ENCODE assay signal across 1 cellular context in the genomic region with DNA sequence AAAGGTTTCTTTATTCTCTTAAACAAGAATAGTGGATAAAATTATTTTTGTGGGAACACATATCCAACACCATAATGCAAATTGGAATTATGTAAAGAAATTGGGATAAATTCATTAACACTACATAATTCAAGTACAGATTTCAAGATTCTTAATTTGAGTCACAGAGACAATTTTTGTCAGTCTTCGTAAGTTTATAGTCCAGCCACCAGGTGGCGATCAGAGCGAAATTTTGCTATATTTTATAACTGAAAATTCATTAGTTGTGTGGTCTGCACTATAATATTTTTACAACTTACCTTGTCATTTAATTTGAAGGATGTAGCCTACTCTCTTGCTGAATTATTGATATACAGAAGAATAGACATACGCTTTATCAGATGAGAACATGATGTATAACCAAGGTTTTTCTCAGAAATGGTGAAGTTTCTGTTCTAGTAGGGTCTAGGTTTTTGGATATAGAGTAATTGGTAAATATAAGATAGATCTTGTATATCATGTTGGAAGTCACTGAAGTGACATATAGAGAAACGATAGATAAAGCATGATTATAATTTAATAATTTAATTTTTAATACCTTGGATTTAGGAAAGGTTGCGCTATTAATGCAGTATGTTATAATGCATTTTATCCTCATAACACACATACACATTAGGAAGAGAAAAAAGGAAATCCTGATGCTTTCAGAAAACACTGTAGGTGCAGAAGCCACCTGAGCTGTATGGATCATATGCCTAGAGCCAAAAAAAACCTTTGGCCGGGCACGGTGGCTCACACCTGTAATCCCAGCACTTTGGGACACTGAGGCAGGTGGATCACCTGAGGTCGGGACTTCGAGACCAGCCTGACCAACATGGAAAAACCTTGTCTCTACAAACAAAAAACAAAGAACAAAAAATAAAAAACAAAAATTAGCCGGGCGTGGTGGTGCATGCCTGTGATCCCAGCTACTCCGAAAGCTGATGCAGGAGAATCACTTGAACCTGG.
TF ChIP-seq lines count a peak whose summit lies in the region.

No MANE protein-coding gene starts in this region.

TF ChIP-seq in GM12878, 131 proteins besides CTCF, POLR2A, EP300 and RAD21 (continued from another document):
- TF ChIP-seq, protein P1, sequence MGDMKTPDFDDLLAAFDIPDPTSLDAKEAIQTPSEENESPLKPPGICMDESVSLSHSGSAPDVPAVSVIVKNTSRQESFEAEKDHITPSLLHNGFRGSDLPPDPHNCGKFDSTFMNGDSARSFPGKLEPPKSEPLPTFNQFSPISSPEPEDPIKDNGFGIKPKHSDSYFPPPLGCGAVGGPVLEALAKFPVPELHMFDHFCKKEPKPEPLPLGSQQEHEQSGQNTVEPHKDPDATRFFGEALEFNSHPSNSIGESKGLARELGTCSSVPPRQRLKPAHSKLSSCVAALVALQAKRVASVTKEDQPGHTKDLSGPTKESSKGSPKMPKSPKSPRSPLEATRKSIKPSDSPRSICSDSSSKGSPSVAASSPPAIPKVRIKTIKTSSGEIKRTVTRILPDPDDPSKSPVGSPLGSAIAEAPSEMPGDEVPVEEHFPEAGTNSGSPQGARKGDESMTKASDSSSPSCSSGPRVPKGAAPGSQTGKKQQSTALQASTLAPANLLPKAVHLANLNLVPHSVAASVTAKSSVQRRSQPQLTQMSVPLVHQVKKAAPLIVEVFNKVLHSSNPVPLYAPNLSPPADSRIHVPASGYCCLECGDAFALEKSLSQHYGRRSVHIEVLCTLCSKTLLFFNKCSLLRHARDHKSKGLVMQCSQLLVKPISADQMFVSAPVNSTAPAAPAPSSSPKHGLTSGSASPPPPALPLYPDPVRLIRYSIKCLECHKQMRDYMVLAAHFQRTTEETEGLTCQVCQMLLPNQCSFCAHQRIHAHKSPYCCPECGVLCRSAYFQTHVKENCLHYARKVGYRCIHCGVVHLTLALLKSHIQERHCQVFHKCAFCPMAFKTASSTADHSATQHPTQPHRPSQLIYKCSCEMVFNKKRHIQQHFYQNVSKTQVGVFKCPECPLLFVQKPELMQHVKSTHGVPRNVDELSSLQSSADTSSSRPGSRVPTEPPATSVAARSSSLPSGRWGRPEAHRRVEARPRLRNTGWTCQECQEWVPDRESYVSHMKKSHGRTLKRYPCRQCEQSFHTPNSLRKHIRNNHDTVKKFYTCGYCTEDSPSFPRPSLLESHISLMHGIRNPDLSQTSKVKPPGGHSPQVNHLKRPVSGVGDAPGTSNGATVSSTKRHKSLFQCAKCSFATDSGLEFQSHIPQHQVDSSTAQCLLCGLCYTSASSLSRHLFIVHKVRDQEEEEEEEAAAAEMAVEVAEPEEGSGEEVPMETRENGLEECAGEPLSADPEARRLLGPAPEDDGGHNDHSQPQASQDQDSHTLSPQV (IDR thresholded peaks at IDR 0.05) = no peak
- TF ChIP-seq JUNB (IDR thresholded peaks at IDR 0.05) (peak; percentile 46), KLF5 (IDR thresholded peaks at IDR 0.05; ENCODE audit: partially characterized antibody) (no peak), TBL1XR1 (IDR thresholded peaks at IDR 0.05; ENCODE audit: low read depth, low read length) (no peak), POLR2AphosphoS2 (IDR thresholded peaks at IDR 0.05; ENCODE audit: low read depth, low read length) (no peak), SPI1 (IDR thresholded peaks at IDR 0.05; ENCODE audit: borderline replicate concordance, insufficient read depth, low read depth, low read length) (no peak), SIX5 (IDR thresholded peaks at IDR 0.05; ENCODE audit: low read depth, low read length, severe bottlenecking) (no peak), POU2F2 (IDR thresholded peaks at IDR 0.05; ENCODE audit: borderline replicate concordance, low read depth, low read length) (no peak), NR2C1 (IDR thresholded peaks at IDR 0.05) (no peak), SMC3 (IDR thresholded peaks at IDR 0.05; ENCODE audit: borderline replicate concordance, low read length) (peak; percentile 64; the same call in 1 of the 2 replicates), EGR1 (IDR thresholded peaks at IDR 0.05; ENCODE audit: borderline replicate concordance in 1 of 2, low read depth in 2 of 2, low read length in 2 of 2) (no peak), CHD1 (IDR thresholded peaks at IDR 0.05; ENCODE audit: low read depth, low read length) (no peak), CREB1 (IDR thresholded peaks at IDR 0.05; ENCODE audit: low read depth) (no peak)
- TF ChIP-seq, protein P2, sequence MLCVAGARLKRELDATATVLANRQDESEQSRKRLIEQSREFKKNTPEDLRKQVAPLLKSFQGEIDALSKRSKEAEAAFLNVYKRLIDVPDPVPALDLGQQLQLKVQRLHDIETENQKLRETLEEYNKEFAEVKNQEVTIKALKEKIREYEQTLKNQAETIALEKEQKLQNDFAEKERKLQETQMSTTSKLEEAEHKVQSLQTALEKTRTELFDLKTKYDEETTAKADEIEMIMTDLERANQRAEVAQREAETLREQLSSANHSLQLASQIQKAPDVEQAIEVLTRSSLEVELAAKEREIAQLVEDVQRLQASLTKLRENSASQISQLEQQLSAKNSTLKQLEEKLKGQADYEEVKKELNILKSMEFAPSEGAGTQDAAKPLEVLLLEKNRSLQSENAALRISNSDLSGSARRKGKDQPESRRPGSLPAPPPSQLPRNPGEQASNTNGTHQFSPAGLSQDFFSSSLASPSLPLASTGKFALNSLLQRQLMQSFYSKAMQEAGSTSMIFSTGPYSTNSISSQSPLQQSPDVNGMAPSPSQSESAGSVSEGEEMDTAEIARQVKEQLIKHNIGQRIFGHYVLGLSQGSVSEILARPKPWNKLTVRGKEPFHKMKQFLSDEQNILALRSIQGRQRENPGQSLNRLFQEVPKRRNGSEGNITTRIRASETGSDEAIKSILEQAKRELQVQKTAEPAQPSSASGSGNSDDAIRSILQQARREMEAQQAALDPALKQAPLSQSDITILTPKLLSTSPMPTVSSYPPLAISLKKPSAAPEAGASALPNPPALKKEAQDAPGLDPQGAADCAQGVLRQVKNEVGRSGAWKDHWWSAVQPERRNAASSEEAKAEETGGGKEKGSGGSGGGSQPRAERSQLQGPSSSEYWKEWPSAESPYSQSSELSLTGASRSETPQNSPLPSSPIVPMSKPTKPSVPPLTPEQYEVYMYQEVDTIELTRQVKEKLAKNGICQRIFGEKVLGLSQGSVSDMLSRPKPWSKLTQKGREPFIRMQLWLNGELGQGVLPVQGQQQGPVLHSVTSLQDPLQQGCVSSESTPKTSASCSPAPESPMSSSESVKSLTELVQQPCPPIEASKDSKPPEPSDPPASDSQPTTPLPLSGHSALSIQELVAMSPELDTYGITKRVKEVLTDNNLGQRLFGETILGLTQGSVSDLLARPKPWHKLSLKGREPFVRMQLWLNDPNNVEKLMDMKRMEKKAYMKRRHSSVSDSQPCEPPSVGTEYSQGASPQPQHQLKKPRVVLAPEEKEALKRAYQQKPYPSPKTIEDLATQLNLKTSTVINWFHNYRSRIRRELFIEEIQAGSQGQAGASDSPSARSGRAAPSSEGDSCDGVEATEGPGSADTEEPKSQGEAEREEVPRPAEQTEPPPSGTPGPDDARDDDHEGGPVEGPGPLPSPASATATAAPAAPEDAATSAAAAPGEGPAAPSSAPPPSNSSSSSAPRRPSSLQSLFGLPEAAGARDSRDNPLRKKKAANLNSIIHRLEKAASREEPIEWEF (IDR thresholded peaks at IDR 0.05; ENCODE audit: insufficient replicate concordance, low read depth, low read length) = no peak
- TF ChIP-seq, protein P3, sequence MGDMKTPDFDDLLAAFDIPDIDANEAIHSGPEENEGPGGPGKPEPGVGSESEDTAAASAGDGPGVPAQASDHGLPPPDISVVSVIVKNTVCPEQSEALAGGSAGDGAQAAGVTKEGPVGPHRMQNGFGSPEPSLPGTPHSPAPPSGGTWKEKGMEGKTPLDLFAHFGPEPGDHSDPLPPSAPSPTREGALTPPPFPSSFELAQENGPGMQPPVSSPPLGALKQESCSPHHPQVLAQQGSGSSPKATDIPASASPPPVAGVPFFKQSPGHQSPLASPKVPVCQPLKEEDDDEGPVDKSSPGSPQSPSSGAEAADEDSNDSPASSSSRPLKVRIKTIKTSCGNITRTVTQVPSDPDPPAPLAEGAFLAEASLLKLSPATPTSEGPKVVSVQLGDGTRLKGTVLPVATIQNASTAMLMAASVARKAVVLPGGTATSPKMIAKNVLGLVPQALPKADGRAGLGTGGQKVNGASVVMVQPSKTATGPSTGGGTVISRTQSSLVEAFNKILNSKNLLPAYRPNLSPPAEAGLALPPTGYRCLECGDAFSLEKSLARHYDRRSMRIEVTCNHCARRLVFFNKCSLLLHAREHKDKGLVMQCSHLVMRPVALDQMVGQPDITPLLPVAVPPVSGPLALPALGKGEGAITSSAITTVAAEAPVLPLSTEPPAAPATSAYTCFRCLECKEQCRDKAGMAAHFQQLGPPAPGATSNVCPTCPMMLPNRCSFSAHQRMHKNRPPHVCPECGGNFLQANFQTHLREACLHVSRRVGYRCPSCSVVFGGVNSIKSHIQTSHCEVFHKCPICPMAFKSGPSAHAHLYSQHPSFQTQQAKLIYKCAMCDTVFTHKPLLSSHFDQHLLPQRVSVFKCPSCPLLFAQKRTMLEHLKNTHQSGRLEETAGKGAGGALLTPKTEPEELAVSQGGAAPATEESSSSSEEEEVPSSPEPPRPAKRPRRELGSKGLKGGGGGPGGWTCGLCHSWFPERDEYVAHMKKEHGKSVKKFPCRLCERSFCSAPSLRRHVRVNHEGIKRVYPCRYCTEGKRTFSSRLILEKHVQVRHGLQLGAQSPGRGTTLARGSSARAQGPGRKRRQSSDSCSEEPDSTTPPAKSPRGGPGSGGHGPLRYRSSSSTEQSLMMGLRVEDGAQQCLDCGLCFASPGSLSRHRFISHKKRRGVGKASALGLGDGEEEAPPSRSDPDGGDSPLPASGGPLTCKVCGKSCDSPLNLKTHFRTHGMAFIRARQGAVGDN (IDR thresholded peaks at IDR 0.05) = no peak
